In the genomic region with DNA sequence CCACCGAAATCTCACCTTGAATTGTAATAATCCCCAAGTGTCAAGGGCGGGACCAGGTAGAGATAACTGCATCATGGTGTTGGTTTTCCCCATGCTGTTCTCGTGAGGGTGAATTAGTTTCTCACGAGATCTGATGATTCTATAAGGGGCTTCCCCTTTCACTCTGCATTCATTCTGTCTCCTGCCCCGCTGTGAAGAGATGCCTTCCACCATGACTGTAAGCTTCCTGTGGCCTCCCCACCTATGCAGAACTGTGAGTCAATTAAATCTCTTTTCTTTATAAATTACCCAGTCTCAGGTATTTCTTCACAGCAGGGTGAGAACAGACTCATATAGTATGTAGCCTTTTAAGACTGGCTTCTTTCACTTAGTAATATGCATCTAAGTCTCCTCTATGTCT, we compare ENCODE assay signal across 22 cellular contexts.
"Had no signal": no experiment of that assay in that cellular context is flagged by ENCODE, and none has a peak within 500 bp of the region (broad histone marks: within the 10 kb centered on the region; RNA-seq: fewer than 3 reads in every experiment).

No MANE protein-coding gene starts in this region.

- H3K36me3 Mint-ChIP-seq: memory B cell had no signal

- H3K4me1 Mint-ChIP-seq: memory B cell had no signal

- H3K27ac ChIP-seq: colonic mucosa, foreskin keratinocyte, hepatocyte, left ventricle myocardium inferior, lower lobe of right lung, pancreas, prostate gland, right lobe of liver, testis, tibial nerve, upper lobe of right lung, vagina had no signal

- H3K27ac Mint-ChIP-seq: memory B cell; nephron; stimulated activated naive CD8-positive, alpha-beta T cell treated with anti-CD3 and anti-CD28 coated beads, Interleukin-15, Interleukin-2, amounts not matched to agents 100 ng/mL and 50 ng/mL, for 24 hours had no signal

- ATAC-seq: foreskin keratinocyte, left cardiac atrium, lower lobe of right lung, pancreas, right lobe of liver, upper lobe of right lung had no signal

- H3K9me3 ChIP-seq: colonic mucosa, left ventricle myocardium inferior, lower lobe of right lung, pancreas, prostate gland, right lobe of liver, testis, tibial nerve, upper lobe of right lung, vagina had no signal

- H3K4me3 ChIP-seq: colonic mucosa, hepatocyte, left ventricle myocardium inferior, lower lobe of right lung, pancreas, prostate gland, right lobe of liver, testis, tibial nerve, upper lobe of right lung, vagina had no signal

- H3K9me3 Mint-ChIP-seq: memory B cell; nephron; stimulated activated naive CD8-positive, alpha-beta T cell treated with anti-CD3 and anti-CD28 coated beads, Interleukin-15, Interleukin-2, amounts not matched to agents 100 ng/mL and 50 ng/mL, for 24 hours had no signal

- H3K4me1 ChIP-seq: colonic mucosa, foreskin keratinocyte, lower lobe of right lung, pancreas, prostate gland, right lobe of liver, upper lobe of right lung had no signal

- H3K27me3 ChIP-seq: colonic mucosa, foreskin keratinocyte, hepatocyte, pancreas, right lobe of liver, testis, tibial nerve, upper lobe of right lung, vagina had no signal

- H3K36me3 ChIP-seq: colonic mucosa, left ventricle myocardium inferior, lower lobe of right lung, pancreas, prostate gland, right lobe of liver, tibial nerve, upper lobe of right lung, vagina had no signal

- DNase-seq: colonic mucosa, dermis blood vessel endothelial cell, erythroblast, foreskin keratinocyte, head of caudate nucleus, kidney, left cardiac atrium, left ventricle myocardium inferior, lower lobe of right lung, midbrain, occipital lobe, pancreas, right lobe of liver, testis, upper lobe of right lung had no signal

- H3K4me3 Mint-ChIP-seq: memory B cell; nephron; stimulated activated naive CD8-positive, alpha-beta T cell treated with anti-CD3 and anti-CD28 coated beads, Interleukin-15, Interleukin-2, amounts not matched to agents 100 ng/mL and 50 ng/mL, for 24 hours had no signal
